In genomic region chr5:84231390-84231789, GRCh38 we compare ENCODE assay signal across 25 cellular contexts.
DNase-seq lines count a peak whose midpoint lies in the region; FAIRE-seq and TF ChIP-seq lines count a peak whose summit lies in the region.
"Had no signal": no experiment of that assay in that cellular context is flagged by ENCODE, and none has a peak within 500 bp of the region (broad histone marks: within the 10 kb centered on the region; RNA-seq: fewer than 3 reads in every experiment).

No MANE protein-coding gene starts in this region.

- H3K36me3 Mint-ChIP-seq in chondrocyte (ENCODE audit: low read depth), result peaks cover 3% of the 10 kb centered on the region
- H3K36me3 Mint-ChIP-seq in osteocyte (ENCODE audit: unreplicated experiment), result peaks cover 22% of the 10 kb centered on the region
- H3K36me3 Mint-ChIP-seq in activated naive CD8-positive, alpha-beta T cell treated with anti-CD3 and anti-CD28 coated beads for 36 hours, result no peaks in the 10 kb centered on the region
- no peaks in the 10 kb centered on the region for H3K36me3 Mint-ChIP-seq in activated naive CD4-positive, alpha-beta T cell treated with anti-CD3 and anti-CD28 coated beads for 36 hours (ENCODE audit: low read depth)
- H3K36me3 Mint-ChIP-seq: CD14-positive monocyte; CD8-positive, alpha-beta memory T cell had no signal

- H3K27ac ChIP-seq in mesendoderm (ENCODE audit: low read depth, low read length) (no peak overlapping the region), osteoblast (ENCODE audit: low read depth, low read length) (no peak overlapping the region), small intestine (ENCODE audit: low read depth in 1 of 2, low read length in 1 of 2) (no peak overlapping the region)
- H3K27ac ChIP-seq: 22Rv1; BLaER1 treated with 17β-estradiol and CSF1 and Interleukin-3, amounts not matched to agents 10 nM and 100 nM had no signal

- DNase-seq in LNCaP clone FGC (ENCODE audit: low read depth) (peak; percentile 1), chondrocyte (ENCODE audit: low spot score) (no peak), mesendoderm (no peak), osteocyte (ENCODE audit: extremely low spot score, unreplicated experiment) (no peak), osteoblast (ENCODE audit: insufficient read length, low spot score, missing footprints) (no peak), small intestine (no peak)
- DNase-seq in activated naive CD8-positive, alpha-beta T cell treated with anti-CD3 and anti-CD28 coated beads for 36 hours, result no peak
- no peak for DNase-seq in activated naive CD4-positive, alpha-beta T cell treated with anti-CD3 and anti-CD28 coated beads for 36 hours
- DNase-seq: AML-193; BE2C; CD4-positive, alpha-beta T cell; CD8-positive, alpha-beta memory T cell; DMS 273 treated with DMSO at 0.1 percent for 48 hours; DMS79; EL; GDM1; H9 had no signal

- FAIRE-seq in small intestine (lab: Jason Lieb, UNC), result no peak
- FAIRE-seq: A204.1, D721Med, GM12878, GM19239 had no signal

- CTCF ChIA-PET in activated naive CD4-positive, alpha-beta T cell treated with anti-CD3 and anti-CD28 coated beads for 36 hours (lab: Charles Lee), result no interaction called here

- H3K4me3 ChIP-seq in LNCaP clone FGC (ENCODE audit: low read depth, low read length) (no peak overlapping the region), mesendoderm (ENCODE audit: low read length) (no peak overlapping the region), osteoblast (ENCODE audit: insufficient read depth, low read length) (no peak overlapping the region), small intestine (ENCODE audit: low read depth in 1 of 2, low read length in 2 of 2) (no peak overlapping the region)
- H3K4me3 ChIP-seq: BLaER1 treated with 17β-estradiol and CSF1 and Interleukin-3, amounts not matched to agents 10 nM and 100 nM; GM12878; GM23338 had no signal

- H4K8ac ChIP-seq in mesendoderm (ENCODE audit: low read depth, low read length), result no peak overlapping the region

- H2BK120ac ChIP-seq in mesendoderm (ENCODE audit: low read depth, low read length), result no peak overlapping the region

- no peak for TF ChIP-seq CTCF in LNCaP clone FGC (IDR thresholded peaks at IDR 0.05; ENCODE audit: control insufficient read depth, extremely low read depth, insufficient read depth)
- no peak for TF ChIP-seq CTCF in chondrocyte (IDR thresholded peaks at IDR 0.05)
- no peak for TF ChIP-seq CTCF in osteocyte (IDR thresholded peaks at IDR 0.05)
- TF ChIP-seq CTCF in osteoblast (IDR thresholded peaks at IDR 0.05; ENCODE audit: extremely low read depth, low read depth, low read length), result no peak

- no peak overlapping the region for H3K18ac ChIP-seq in mesendoderm (ENCODE audit: low read length)

- no peaks in the 10 kb centered on the region for H3K36me3 ChIP-seq in mesendoderm (ENCODE audit: control insufficient read depth, insufficient read depth, low read length)
- peaks cover 3% of the 10 kb centered on the region for H3K36me3 ChIP-seq in osteoblast (ENCODE audit: insufficient read depth, low read length)
- H3K36me3 ChIP-seq in small intestine (ENCODE audit: control insufficient read depth in 2 of 2, insufficient read depth in 2 of 2, low read length in 2 of 2), result no peaks in the 10 kb centered on the region
- H3K36me3 ChIP-seq: BE2C; BLaER1 treated with 17β-estradiol and CSF1 and Interleukin-3, amounts not matched to agents 10 nM and 100 nM had no signal

- peak overlapping the region; percentile 30 for H3K23ac ChIP-seq in mesendoderm (ENCODE audit: low read length)

- no peaks in the 10 kb centered on the region for H3K79me1 ChIP-seq in mesendoderm (ENCODE audit: low read length)

- peak overlapping the region; percentile 36 for H3K4ac ChIP-seq in mesendoderm (ENCODE audit: low read depth, low read length)

- peaks cover 5% of the 10 kb centered on the region for H3K9me3 Mint-ChIP-seq in chondrocyte (ENCODE audit: low read depth)
- H3K9me3 Mint-ChIP-seq in osteocyte (ENCODE audit: unreplicated experiment), result peaks cover 4% of the 10 kb centered on the region
- H3K9me3 Mint-ChIP-seq in activated naive CD8-positive, alpha-beta T cell treated with anti-CD3 and anti-CD28 coated beads for 36 hours, result no peaks in the 10 kb centered on the region
- peaks cover 2% of the 10 kb centered on the region for H3K9me3 Mint-ChIP-seq in activated naive CD4-positive, alpha-beta T cell treated with anti-CD3 and anti-CD28 coated beads for 36 hours
- H3K9me3 Mint-ChIP-seq: CD4-positive, alpha-beta T cell; GM23338; H9 had no signal

- H3K56ac ChIP-seq in mesendoderm (ENCODE audit: low read length), result no peak overlapping the region

- H3K4me3 Mint-ChIP-seq in chondrocyte (ENCODE audit: unreplicated experiment) (no peak overlapping the region), osteocyte (ENCODE audit: unreplicated experiment) (no peak overlapping the region)
- H3K4me3 Mint-ChIP-seq in activated naive CD8-positive, alpha-beta T cell treated with anti-CD3 and anti-CD28 coated beads for 36 hours, result no peak overlapping the region
- H3K4me3 Mint-ChIP-seq in activated naive CD4-positive, alpha-beta T cell treated with anti-CD3 and anti-CD28 coated beads for 36 hours, result no peak overlapping the region
- H3K4me3 Mint-ChIP-seq: CD14-positive monocyte; CD4-positive, alpha-beta T cell; CD8-positive, alpha-beta memory T cell; GM23338; H9 had no signal

- no peak overlapping the region for H3K4me2 ChIP-seq in mesendoderm (ENCODE audit: low read length)
- no peak overlapping the region for H3K4me2 ChIP-seq in osteoblast (ENCODE audit: insufficient read depth, low read length)
- H3K4me2 ChIP-seq: BLaER1 treated with 17β-estradiol and CSF1 and Interleukin-3, amounts not matched to agents 10 nM and 100 nM; GM23338 had no signal

- H3K4me1 Mint-ChIP-seq in chondrocyte (ENCODE audit: low read depth) (peaks cover 74% of the 10 kb centered on the region), osteocyte (ENCODE audit: unreplicated experiment) (peaks cover 67% of the 10 kb centered on the region)
- H3K4me1 Mint-ChIP-seq in activated naive CD8-positive, alpha-beta T cell treated with anti-CD3 and anti-CD28 coated beads for 36 hours, result no peaks in the 10 kb centered on the region
- no peaks in the 10 kb centered on the region for H3K4me1 Mint-ChIP-seq in activated naive CD4-positive, alpha-beta T cell treated with anti-CD3 and anti-CD28 coated beads for 36 hours (ENCODE audit: low read depth)
- H3K4me1 Mint-ChIP-seq: CD14-positive monocyte; CD8-positive, alpha-beta memory T cell had no signal

- intact Hi-C loops in activated naive CD4-positive, alpha-beta T cell treated with anti-CD3 and anti-CD28 coated beads for 36 hours (cut with micrococcal nuclease), result no loop called here

- H3K9ac ChIP-seq in mesendoderm (ENCODE audit: low read length), result no peak overlapping the region
- H3K9ac ChIP-seq: BLaER1 treated with 17β-estradiol and CSF1 and Interleukin-3, amounts not matched to agents 10 nM and 100 nM had no signal

- H3K27me3 Mint-ChIP-seq in chondrocyte (ENCODE audit: low read depth) (no peaks in the 10 kb centered on the region), osteocyte (ENCODE audit: unreplicated experiment) (no peaks in the 10 kb centered on the region)
- H3K27me3 Mint-ChIP-seq in activated naive CD8-positive, alpha-beta T cell treated with anti-CD3 and anti-CD28 coated beads for 36 hours, result no peaks in the 10 kb centered on the region
- H3K27me3 Mint-ChIP-seq in activated naive CD4-positive, alpha-beta T cell treated with anti-CD3 and anti-CD28 coated beads for 36 hours (ENCODE audit: low read depth), result no peaks in the 10 kb centered on the region
- H3K27me3 Mint-ChIP-seq: CD4-positive, alpha-beta T cell; CD8-positive, alpha-beta memory T cell had no signal

- no peaks in the 10 kb centered on the region for H3K27me3 ChIP-seq in mesendoderm (ENCODE audit: insufficient read depth, low read length, poor library complexity)
- no peaks in the 10 kb centered on the region for H3K27me3 ChIP-seq in osteoblast (ENCODE audit: insufficient read depth, low read length)
- no peaks in the 10 kb centered on the region for H3K27me3 ChIP-seq in small intestine (ENCODE audit: control insufficient read depth in 2 of 2, insufficient read depth in 2 of 2, low read length in 2 of 2)
- H3K27me3 ChIP-seq: BE2C; BLaER1 treated with 17β-estradiol and CSF1 and Interleukin-3, amounts not matched to agents 10 nM and 100 nM had no signal

- H2BK5ac ChIP-seq in mesendoderm (ENCODE audit: low read length), result no peak overlapping the region

- H3K79me2 ChIP-seq in mesendoderm (ENCODE audit: control insufficient read depth, insufficient read depth, low read length) (no peaks in the 10 kb centered on the region), osteoblast (ENCODE audit: insufficient read depth, low read length) (peaks cover 19% of the 10 kb centered on the region)

- no peaks in the 10 kb centered on the region for H4K20me1 ChIP-seq in osteoblast (ENCODE audit: insufficient read depth, low read length)
- H4K20me1 ChIP-seq: BLaER1 treated with 17β-estradiol and CSF1 and Interleukin-3, amounts not matched to agents 10 nM and 100 nM had no signal

- no peak overlapping the region for H2AFZ ChIP-seq in osteoblast (ENCODE audit: low read length)
- H2AFZ ChIP-seq: GM23338 had no signal

- H3K9me3 ChIP-seq in osteoblast (ENCODE audit: low read depth, low read length) (no peaks in the 10 kb centered on the region), small intestine (ENCODE audit: control insufficient read depth, low read depth) (no peaks in the 10 kb centered on the region)
- H3K9me3 ChIP-seq: BE2C; BLaER1 treated with 17β-estradiol and CSF1 and Interleukin-3, amounts not matched to agents 10 nM and 100 nM had no signal

- H2AK5ac ChIP-seq in mesendoderm (ENCODE audit: low read length), result no peak overlapping the region

- H3K4me1 ChIP-seq in mesendoderm (ENCODE audit: control insufficient read depth, low read depth, low read length) (no peaks in the 10 kb centered on the region), osteoblast (ENCODE audit: insufficient read depth, low read length) (peaks cover 13% of the 10 kb centered on the region), small intestine (ENCODE audit: control insufficient read depth in 2 of 2, insufficient read depth in 1 of 2, low read depth in 1 of 2, low read length in 1 of 2) (no peaks in the 10 kb centered on the region)

- H4K5ac ChIP-seq in mesendoderm (ENCODE audit: low read length), result no peak overlapping the region

- no CpG with 5 or more reads among the region's 8 CpGs for WGBS in mesendoderm (ENCODE audit: extremely low coverage, insufficient coverage, low lambda C conversion rate)
- 53 to 71% (median 64%) methylated on average over 8 of the region's 8 CpGs for WGBS in small intestine, 3 donors

- H3K27ac Mint-ChIP-seq in chondrocyte (ENCODE audit: unreplicated experiment) (peak overlapping the region; percentile 63), osteocyte (ENCODE audit: unreplicated experiment) (peak overlapping the region; percentile 4)
- H3K27ac Mint-ChIP-seq in activated naive CD8-positive, alpha-beta T cell treated with anti-CD3 and anti-CD28 coated beads for 36 hours, result no peak overlapping the region
- H3K27ac Mint-ChIP-seq in activated naive CD4-positive, alpha-beta T cell treated with anti-CD3 and anti-CD28 coated beads for 36 hours, result no peak overlapping the region
- H3K27ac Mint-ChIP-seq: CD14-positive monocyte; CD4-positive, alpha-beta T cell; CD8-positive, alpha-beta memory T cell had no signal

- H2BK15ac ChIP-seq in mesendoderm (replicated peaks; ENCODE audit: low read depth), result no peak overlapping the region

Comparison
In these comparisons a context has a peak if more than half of its experiments do, and no peak if none do; other contexts are left out.
1. H3K27ac Mint-ChIP-seq: peak in chondrocyte (single experiment) and osteocyte (single experiment); none in activated naive CD8-positive, alpha-beta T cell treated with anti-CD3 and anti-CD28 coated beads for 36 hours (single experiment) and activated naive CD4-positive, alpha-beta T cell treated with anti-CD3 and anti-CD28 coated beads for 36 hours (single experiment).